22 cellular contexts compared by ENCODE assay signal in the genomic region with DNA sequence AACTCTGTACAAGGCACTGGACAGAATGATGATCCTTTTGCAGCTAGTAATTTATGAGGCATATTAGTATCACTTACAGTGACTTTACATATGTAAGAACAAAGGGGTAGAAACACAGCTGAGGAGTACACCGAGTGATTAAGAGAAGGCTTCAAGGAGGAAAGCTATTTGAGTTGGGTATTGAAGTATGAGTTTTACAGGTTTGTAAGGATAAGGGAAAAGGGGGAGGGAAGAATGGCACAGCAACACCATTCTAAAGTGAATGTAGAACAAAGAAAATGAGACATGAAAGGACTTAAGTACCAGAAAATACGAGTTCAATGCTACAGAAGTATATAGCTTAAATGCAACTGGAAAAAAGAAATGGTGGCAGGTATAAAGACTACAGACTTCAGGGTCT.
"Had no signal": no experiment of that assay in that cellular context is flagged by ENCODE, and none has a peak within 500 bp of the region (broad histone marks: within the 10 kb centered on the region; RNA-seq: fewer than 3 reads in every experiment).

No MANE protein-coding gene starts in this region.

- H3K4me1 ChIP-seq: testis had no signal

- H3K9me3 Mint-ChIP-seq: naive thymus-derived CD8-positive, alpha-beta T cell; stimulated activated naive CD8-positive, alpha-beta T cell treated with anti-CD3 and anti-CD28 coated beads, Interleukin-15, amount 100 ng/mL, for 72 hours had no signal

- H3K4me3 Mint-ChIP-seq: naive thymus-derived CD8-positive, alpha-beta T cell; neural progenitor cell; stimulated activated effector memory CD8-positive, alpha-beta T cell treated with anti-CD3 and anti-CD28 coated beads, Interleukin-12 subunit alpha, Interleukin-12 subunit beta, amount 100 ng/mL, for 72 hours; stimulated activated naive CD8-positive, alpha-beta T cell treated with anti-CD3 and anti-CD28 coated beads, Interleukin-15, amount 100 ng/mL, for 72 hours had no signal

- H3K27me3 Mint-ChIP-seq: naive thymus-derived CD8-positive, alpha-beta T cell; stimulated activated naive CD8-positive, alpha-beta T cell treated with anti-CD3 and anti-CD28 coated beads, Interleukin-15, amount 100 ng/mL, for 72 hours had no signal

- H3K4me2 ChIP-seq: neural progenitor cell had no signal

- DNase-seq: cortex of kidney; dorsolateral prefrontal cortex; effector CD8-positive, alpha-beta T cell; heart left ventricle; hippocampal formation; left colon; left ventricle myocardium superior; mucosa of descending colon; naive thymus-derived CD8-positive, alpha-beta T cell; nucleus accumbens; ovary; right cardiac atrium; stimulated activated CD4-positive, alpha-beta T cell treated with anti-CD3 and anti-CD28 coated beads, Interleukin-4, amount 100 ng/mL, for 1 hour; stimulated activated CD8-positive, alpha-beta memory T cell treated with anti-CD3 and anti-CD28 coated beads, Interleukin-4, amount 100 ng/mL, for 48 hours; stimulated activated naive CD8-positive, alpha-beta T cell treated with anti-CD3 and anti-CD28 coated beads, Interleukin-15, amount 100 ng/mL, for 72 hours; testis; upper lobe of right lung had no signal

- H2AFZ ChIP-seq: neural progenitor cell had no signal

- FAIRE-seq: frontal cortex had no signal

- H3K9me3 ChIP-seq: mucosa of descending colon, ovary, testis, upper lobe of right lung, vagina had no signal

- ATAC-seq: heart left ventricle; left colon; left ventricle myocardium superior; mucosa of descending colon; naive thymus-derived CD8-positive, alpha-beta T cell; right cardiac atrium; stimulated activated effector memory CD8-positive, alpha-beta T cell treated with anti-CD3 and anti-CD28 coated beads, Interleukin-12 subunit alpha, Interleukin-12 subunit beta, amount 100 ng/mL, for 72 hours; stimulated activated naive CD8-positive, alpha-beta T cell treated with anti-CD3 and anti-CD28 coated beads, Interleukin-15, amount 100 ng/mL, for 72 hours; upper lobe of right lung had no signal

- H3K27ac Mint-ChIP-seq: naive thymus-derived CD8-positive, alpha-beta T cell; neural progenitor cell; stimulated activated effector memory CD8-positive, alpha-beta T cell treated with anti-CD3 and anti-CD28 coated beads, Interleukin-12 subunit alpha, Interleukin-12 subunit beta, amount 100 ng/mL, for 72 hours; stimulated activated naive CD8-positive, alpha-beta T cell treated with anti-CD3 and anti-CD28 coated beads, Interleukin-15, amount 100 ng/mL, for 72 hours had no signal

- H3K9ac ChIP-seq: neural progenitor cell had no signal

- H3K27ac ChIP-seq: dorsolateral prefrontal cortex, heart left ventricle, neural progenitor cell, ovary, testis, tibial nerve, upper lobe of right lung, vagina had no signal

- H3K27me3 ChIP-seq: dorsolateral prefrontal cortex, heart left ventricle, neural progenitor cell, ovary, testis, tibial nerve, upper lobe of right lung, vagina had no signal

- H3K4me3 ChIP-seq: dorsolateral prefrontal cortex, heart left ventricle, mucosa of descending colon, neural progenitor cell, ovary, testis, tibial nerve, upper lobe of right lung, vagina had no signal

- H3K36me3 ChIP-seq: heart left ventricle, neural progenitor cell, ovary, tibial nerve, upper lobe of right lung, vagina had no signal
